ENCODE assay signal across 18 cellular contexts in genomic region chr16:12228079-12228606, GRCh38.
DNase-seq lines count a peak whose midpoint lies in the region; ATAC-seq and TF ChIP-seq lines count a peak whose summit lies in the region.
"Had no signal": no experiment of that assay in that cellular context is flagged by ENCODE, and none has a peak within 500 bp of the region (broad histone marks: within the 10 kb centered on the region; RNA-seq: fewer than 3 reads in every experiment).

No MANE protein-coding gene starts in this region.

- intact Hi-C loops in OCI-LY7 (cut with micrococcal nuclease; ENCODE audit: unreplicated experiment): loop anchor here (1.0 to 5.0 kb wide), 2 partner anchors 30 to 81 kb away; no protein-coding TSS in a partner anchor
- intact Hi-C loops in colonic mucosa (cut with DNase I): no loop called here
- intact Hi-C loops in spleen (cut with DNase I; ENCODE audit: low total_unique reads): no loop called here

- TF ChIP-seq CTCF in OCI-LY7 (conservative IDR thresholded peaks at IDR 0.05; ENCODE audit: low read length) (no peak), colonic mucosa (IDR thresholded peaks at IDR 0.05) (no peak), spleen (IDR thresholded peaks at IDR 0.05 in 8 of 11, conservative IDR thresholded peaks at IDR 0.05 in 3 of 11) (no peak)

- H3K27me3 Mint-ChIP-seq in stimulated activated memory B cell treated with anti-CD40 and anti-IgM and Interleukin-4, amounts not matched to agents 10 μg/mL and 1 μg/mL and 100 μg/mL, for 72 hours: no peaks in the 10 kb centered on the region

- no peak for TF ChIP-seq POLR2A in spleen (IDR thresholded peaks at IDR 0.05)

- H3F3A ChIP-seq in GM23248 (ENCODE audit: insufficient read depth): peaks cover 46% of the 10 kb centered on the region

- H3K9ac ChIP-seq in GM23248: no peak overlapping the region
- H3K9ac ChIP-seq in colonic mucosa (ENCODE audit: low read depth in 2 of 2, low read length in 2 of 2): no peak overlapping the region

- H3K9me3 Mint-ChIP-seq in stimulated activated memory B cell treated with anti-CD40 and anti-IgM and Interleukin-4, amounts not matched to agents 10 μg/mL and 1 μg/mL and 100 μg/mL, for 72 hours: no peaks in the 10 kb centered on the region
- H3K9me3 Mint-ChIP-seq: activated T-helper 1 cell treated with anti-CD3 and anti-CD28 coated beads, Interleukin-12 subunit alpha, Interleukin-12 subunit beta, Interleukin-2, Interleukin-4 antibody, amounts not matched to agents 30 ng/mL and 10 ng/mL and 1 ng/mL, durations not matched to agents 14 hours and 24 hours and 36 hours had no signal

- ATAC-seq in stimulated activated memory B cell treated with anti-CD40 and anti-IgM and Interleukin-4, amounts not matched to agents 10 μg/mL and 1 μg/mL and 100 μg/mL, for 72 hours: no peak
- ATAC-seq in HG02970 (IDR thresholded peaks at IDR 0.05; ENCODE audit: low FRiP score, unreplicated experiment): no peak

- H3K4me3 Mint-ChIP-seq in stimulated activated memory B cell treated with anti-CD40 and anti-IgM and Interleukin-4, amounts not matched to agents 10 μg/mL and 1 μg/mL and 100 μg/mL, for 72 hours: no peak overlapping the region
- H3K4me3 Mint-ChIP-seq: activated T-helper 1 cell treated with anti-CD3 and anti-CD28 coated beads, Interleukin-12 subunit alpha, Interleukin-12 subunit beta, Interleukin-2, Interleukin-4 antibody, amounts not matched to agents 30 ng/mL and 10 ng/mL and 1 ng/mL, durations not matched to agents 14 hours and 24 hours and 36 hours had no signal

- H3K27ac Mint-ChIP-seq in stimulated activated memory B cell treated with anti-CD40 and anti-IgM and Interleukin-4, amounts not matched to agents 10 μg/mL and 1 μg/mL and 100 μg/mL, for 72 hours: peak overlapping the region; percentile 4
- H3K27ac Mint-ChIP-seq: activated T-helper 1 cell treated with anti-CD3 and anti-CD28 coated beads, Interleukin-12 subunit alpha, Interleukin-12 subunit beta, Interleukin-2, Interleukin-4 antibody, amounts not matched to agents 30 ng/mL and 10 ng/mL and 1 ng/mL, durations not matched to agents 14 hours and 24 hours and 36 hours had no signal

- CTCF ChIA-PET in OCI-LY7 (lab: Charles Lee; ENCODE audit: unreplicated experiment): interaction anchor here (0.6 to 3.8 kb wide), 7 partner anchors 11 to 134 kb away, joined by 3 to 28 read pairs (median 4); no protein-coding TSS in a partner anchor

- peak overlapping the region; percentile 41; the same call in 1 of the 2 replicates for H3K27ac ChIP-seq in GM23248
- H3K27ac ChIP-seq in OCI-LY7 (ENCODE audit: low read depth, low read length, poor library complexity, severe bottlenecking): peak overlapping the region; percentile 66
- peak overlapping the region; percentile 26 for H3K27ac ChIP-seq in colonic mucosa
- no peak overlapping the region for H3K27ac ChIP-seq in spleen
- H3K27ac ChIP-seq: epithelial cell of prostate, uterus had no signal

- peaks cover 51% of the 10 kb centered on the region for H3K36me3 Mint-ChIP-seq in stimulated activated memory B cell treated with anti-CD40 and anti-IgM and Interleukin-4, amounts not matched to agents 10 μg/mL and 1 μg/mL and 100 μg/mL, for 72 hours

- H3K27me3 ChIP-seq in GM23248 (replicated peaks; ENCODE audit: insufficient read depth) (no peaks in the 10 kb centered on the region), colonic mucosa (no peaks in the 10 kb centered on the region), spleen (replicated peaks in 1 of 7) (no peaks in the 10 kb centered on the region)
- H3K27me3 ChIP-seq: breast epithelium, uterus had no signal

- H3K9me2 ChIP-seq in GM23248 (ENCODE audit: insufficient read depth) (no peaks in the 10 kb centered on the region), OCI-LY7 (ENCODE audit: insufficient read depth, low read length) (no peaks in the 10 kb centered on the region)

- peaks cover 48% of the 10 kb centered on the region for H3K4me1 ChIP-seq in GM23248 (ENCODE audit: insufficient read depth)
- peaks cover 64% of the 10 kb centered on the region for H3K4me1 ChIP-seq in OCI-LY7 (ENCODE audit: insufficient read depth, low read length, poor library complexity, severe bottlenecking)
- H3K4me1 ChIP-seq in colonic mucosa: no peaks in the 10 kb centered on the region
- H3K4me1 ChIP-seq in spleen: peaks cover 0 to 10% (median 0%) of the 10 kb centered on the region in 6 donors
- H3K4me1 ChIP-seq: breast epithelium had no signal

- H3K79me2 ChIP-seq in GM23248 (ENCODE audit: insufficient read depth) (no peaks in the 10 kb centered on the region), OCI-LY7 (ENCODE audit: insufficient read depth, low read depth, low read length) (no peaks in the 10 kb centered on the region)

- peaks cover 41% of the 10 kb centered on the region for H3K4me1 Mint-ChIP-seq in stimulated activated memory B cell treated with anti-CD40 and anti-IgM and Interleukin-4, amounts not matched to agents 10 μg/mL and 1 μg/mL and 100 μg/mL, for 72 hours

- H3K9me3 ChIP-seq in GM23248 (ENCODE audit: low read depth): no peaks in the 10 kb centered on the region
- no peaks in the 10 kb centered on the region for H3K9me3 ChIP-seq in OCI-LY7 (ENCODE audit: low read length)
- no peaks in the 10 kb centered on the region for H3K9me3 ChIP-seq in colonic mucosa
- H3K9me3 ChIP-seq in spleen: no peaks in the 10 kb centered on the region
- H3K9me3 ChIP-seq: breast epithelium, uterus had no signal

- BruUV-seq in OCI-LY7 (replicated peaks; lab: Mats Ljungman, UMichigan): no TSS peak

- in situ Hi-C loops in GM23248 (cut with MboI): no loop called here

- H3K4me2 ChIP-seq in GM23248 (ENCODE audit: unreplicated experiment): no peak overlapping the region
- peak overlapping the region; percentile 41 for H3K4me2 ChIP-seq in OCI-LY7 (ENCODE audit: low read length)

- no peak overlapping the region for H2AFZ ChIP-seq in GM23248
- H2AFZ ChIP-seq in OCI-LY7 (ENCODE audit: low read length): peak overlapping the region; percentile 69; the same call in 1 of the 2 replicates

- H4K20me1 ChIP-seq in GM23248 (ENCODE audit: insufficient read depth) (no peaks in the 10 kb centered on the region), OCI-LY7 (ENCODE audit: insufficient read depth, low read length) (no peaks in the 10 kb centered on the region)

- 80 to 85% methylated on average over 7 of the region's 7 CpGs for WGBS in GM23248 (ENCODE audit: low coverage in 1 of 2, low lambda C conversion rate in 2 of 2, missing lambda C conversion rate in 2 of 2), 2 experiments
- WGBS in spleen, 5 donors: 74 to 81% (median 79%) methylated on average over 7 of the region's 7 CpGs

- POLR2A ChIA-PET in OCI-LY7 (lab: Charles Lee): interaction anchor here (0.7 to 1.6 kb wide), 6 partner anchors 10 to 133 kb away, joined by 3 to 19 read pairs (median 4); no protein-coding TSS in a partner anchor

- DNase-seq in GM23248 (no peak), OCI-LY7 (ENCODE audit: low spot score) (no peak), colonic mucosa (no peak), spleen (no peak), hepatic stellate cell (ENCODE audit: low spot score) (no peak)
- DNase-seq: activated CD4-positive, alpha-beta T cell treated with anti-CD3 and anti-CD28 coated beads, Interleukin-2, amount 50 U/mL, for 1 hour; activated naive CD4-positive, alpha-beta T cell treated with anti-CD3 and anti-CD28 coated beads, Interleukin-2, amount 50 U/mL, for 16 hours; effector CD4-positive, alpha-beta T cell; NCI-H1417 treated with DMSO at 0.1 percent for 48 hours; NCI-H2081; stimulated activated naive CD4-positive, alpha-beta T cell treated with Interleukin-2 at 50 U/mL for 16 hours; T-helper 9 cell had no signal

- H3K4me3 ChIP-seq in GM23248 (no peak overlapping the region), OCI-LY7 (ENCODE audit: low read depth, low read length, poor library complexity, severe bottlenecking) (no peak overlapping the region), colonic mucosa (no peak overlapping the region), spleen (no peak overlapping the region)
- H3K4me3 ChIP-seq: breast epithelium, uterus had no signal

- H3K36me3 ChIP-seq in GM23248 (ENCODE audit: low read depth) (no peaks in the 10 kb centered on the region), OCI-LY7 (ENCODE audit: insufficient read depth, low read length) (no peaks in the 10 kb centered on the region), colonic mucosa (no peaks in the 10 kb centered on the region), spleen (no peaks in the 10 kb centered on the region)
- H3K36me3 ChIP-seq: breast epithelium, uterus had no signal

Comparison
In these comparisons a context has a peak if more than half of its experiments do, and no peak if none do; other contexts are left out.
1. H3K27ac ChIP-seq: peak in GM23248 (single experiment), OCI-LY7 (single experiment) and colonic mucosa (single experiment); none in spleen (0 of 8).